In the genomic region with DNA sequence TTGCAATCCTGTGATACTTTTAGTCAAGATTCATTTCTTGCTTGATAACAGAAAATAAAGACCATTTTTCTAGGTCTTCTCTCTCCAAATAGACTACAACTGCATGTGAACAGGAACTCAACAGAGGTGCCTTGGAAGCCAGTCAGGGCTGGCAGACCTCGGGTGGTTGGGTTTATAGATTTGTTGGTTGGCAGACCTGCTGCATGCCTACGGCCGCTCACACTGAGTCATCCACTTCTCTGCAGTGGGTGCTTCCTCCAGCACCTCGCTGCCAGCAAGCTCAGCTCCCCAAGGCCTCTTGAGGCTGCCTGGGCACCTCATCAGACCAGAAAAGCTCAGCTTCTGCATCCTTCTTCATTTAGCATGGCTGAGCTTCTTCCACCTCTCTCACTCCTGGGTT, we compare ENCODE assay signal across 1 cellular context.
TF ChIP-seq lines count a peak whose summit lies in the region.

No MANE protein-coding gene starts in this region.

TF ChIP-seq in SK-N-SH, 30 proteins besides CTCF, POLR2A, EP300 and RAD21:
- TF ChIP-seq GATA2 (CRISPR knock-in tag; IDR thresholded peaks at IDR 0.05) (no peak), POLR2AphosphoS5 (IDR thresholded peaks at IDR 0.05; ENCODE audit: low read depth, low read length) (no peak), FOSL2 (IDR thresholded peaks at IDR 0.05; ENCODE audit: borderline replicate concordance, low read depth) (peak; percentile 63; the same call in 1 of the 2 replicates), RFX5 (IDR thresholded peaks at IDR 0.05; ENCODE audit: low read length) (no peak), TAF1 (IDR thresholded peaks at IDR 0.05; ENCODE audit: borderline replicate concordance, low read depth, low read length) (no peak), GABPA (IDR thresholded peaks at IDR 0.05; ENCODE audit: low read depth) (no peak), TEAD4 (IDR thresholded peaks at IDR 0.05; ENCODE audit: borderline replicate concordance, insufficient read depth) (no peak), SMC3 (IDR thresholded peaks at IDR 0.05; ENCODE audit: low read depth, low read length) (no peak), PBX3 (IDR thresholded peaks at IDR 0.05) (0 out of 2 replicates have a peak, but pooled peaks have one; percentile 3), REST (IDR thresholded peaks at IDR 0.05; ENCODE audit: low read depth, low read length) (no peak), FOXJ3 (CRISPR knock-in tag; IDR thresholded peaks at IDR 0.05) (no peak), YY1 (IDR thresholded peaks at IDR 0.05; ENCODE audit: low read depth) (no peak), MEF2A (IDR thresholded peaks at IDR 0.05; ENCODE audit: borderline replicate concordance, low read depth) (no peak), JUND (IDR thresholded peaks at IDR 0.05) (0 out of 2 replicates have a peak, but pooled peaks have one; percentile 41), RCOR1 (IDR thresholded peaks at IDR 0.05; ENCODE audit: low read length) (no peak), RXRA (IDR thresholded peaks at IDR 0.05; ENCODE audit: borderline replicate concordance, low read depth) (no peak), ELF1 (IDR thresholded peaks at IDR 0.05) (no peak), NFIC (IDR thresholded peaks at IDR 0.05; ENCODE audit: borderline replicate concordance) (no peak), CHD2 (IDR thresholded peaks at IDR 0.05; ENCODE audit: low read length, partially characterized antibody) (no peak), NRF1 (IDR thresholded peaks at IDR 0.05; ENCODE audit: low read depth, low read length) (no peak)
- TF ChIP-seq, protein P1, sequence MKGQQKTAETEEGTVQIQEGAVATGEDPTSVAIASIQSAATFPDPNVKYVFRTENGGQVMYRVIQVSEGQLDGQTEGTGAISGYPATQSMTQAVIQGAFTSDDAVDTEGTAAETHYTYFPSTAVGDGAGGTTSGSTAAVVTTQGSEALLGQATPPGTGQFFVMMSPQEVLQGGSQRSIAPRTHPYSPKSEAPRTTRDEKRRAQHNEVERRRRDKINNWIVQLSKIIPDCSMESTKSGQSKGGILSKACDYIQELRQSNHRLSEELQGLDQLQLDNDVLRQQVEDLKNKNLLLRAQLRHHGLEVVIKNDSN (IDR thresholded peaks at IDR 0.05; ENCODE audit: borderline replicate concordance, low read depth): no peak
- TF ChIP-seq, protein P2, sequence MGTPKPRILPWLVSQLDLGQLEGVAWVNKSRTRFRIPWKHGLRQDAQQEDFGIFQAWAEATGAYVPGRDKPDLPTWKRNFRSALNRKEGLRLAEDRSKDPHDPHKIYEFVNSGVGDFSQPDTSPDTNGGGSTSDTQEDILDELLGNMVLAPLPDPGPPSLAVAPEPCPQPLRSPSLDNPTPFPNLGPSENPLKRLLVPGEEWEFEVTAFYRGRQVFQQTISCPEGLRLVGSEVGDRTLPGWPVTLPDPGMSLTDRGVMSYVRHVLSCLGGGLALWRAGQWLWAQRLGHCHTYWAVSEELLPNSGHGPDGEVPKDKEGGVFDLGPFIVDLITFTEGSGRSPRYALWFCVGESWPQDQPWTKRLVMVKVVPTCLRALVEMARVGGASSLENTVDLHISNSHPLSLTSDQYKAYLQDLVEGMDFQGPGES (IDR thresholded peaks at IDR 0.05; ENCODE audit: low read depth, low read length): no peak
- TF ChIP-seq, protein P3, sequence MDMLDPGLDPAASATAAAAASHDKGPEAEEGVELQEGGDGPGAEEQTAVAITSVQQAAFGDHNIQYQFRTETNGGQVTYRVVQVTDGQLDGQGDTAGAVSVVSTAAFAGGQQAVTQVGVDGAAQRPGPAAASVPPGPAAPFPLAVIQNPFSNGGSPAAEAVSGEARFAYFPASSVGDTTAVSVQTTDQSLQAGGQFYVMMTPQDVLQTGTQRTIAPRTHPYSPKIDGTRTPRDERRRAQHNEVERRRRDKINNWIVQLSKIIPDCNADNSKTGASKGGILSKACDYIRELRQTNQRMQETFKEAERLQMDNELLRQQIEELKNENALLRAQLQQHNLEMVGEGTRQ (IDR thresholded peaks at IDR 0.05; ENCODE audit: borderline replicate concordance, low read depth, low read length): no peak
- TF ChIP-seq, protein P4, sequence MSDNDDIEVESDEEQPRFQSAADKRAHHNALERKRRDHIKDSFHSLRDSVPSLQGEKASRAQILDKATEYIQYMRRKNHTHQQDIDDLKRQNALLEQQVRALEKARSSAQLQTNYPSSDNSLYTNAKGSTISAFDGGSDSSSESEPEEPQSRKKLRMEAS (IDR thresholded peaks at IDR 0.05; ENCODE audit: low read depth): no peak
